18 cellular contexts compared by ENCODE assay signal in the genomic region with DNA sequence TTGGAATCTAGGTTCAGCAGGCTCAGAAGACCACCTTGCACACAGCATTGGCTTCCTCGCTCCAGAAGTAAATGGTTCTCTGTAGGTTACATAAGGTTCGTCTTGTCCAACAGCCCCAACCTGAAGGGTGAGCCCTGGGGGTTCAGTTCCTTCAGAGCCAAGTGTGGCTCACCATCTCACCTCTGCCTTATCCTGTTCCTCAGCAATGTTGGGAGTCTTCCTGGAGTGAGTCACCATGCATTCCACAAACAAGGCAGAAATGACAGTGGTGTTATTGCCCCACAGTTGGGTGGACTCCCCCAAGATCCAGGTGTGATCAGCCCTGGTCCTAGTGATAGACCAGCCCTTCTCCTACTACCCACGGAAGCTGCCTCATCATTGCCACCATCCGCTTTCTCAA. TPM values are rescaled to one million over a fixed set of nuclear protein-coding genes. Genes with fewer than 3 reads are reported as not detected.
"Had no signal": no experiment of that assay in that cellular context is flagged by ENCODE, and none has a peak within 500 bp of the region (broad histone marks: within the 10 kb centered on the region; RNA-seq: fewer than 3 reads in every experiment).

No MANE protein-coding gene starts in this region.

- H3K27ac ChIP-seq: adrenal gland, gastrocnemius medialis, heart left ventricle, tibial artery, uterus had no signal

- H3K27me3 ChIP-seq: adrenal gland, gastrocnemius medialis, heart left ventricle, tibial artery, uterus had no signal

- H3K9me3 ChIP-seq: adrenal gland, gastrocnemius medialis, heart left ventricle, tibial artery, uterus had no signal

- H3K4me3 ChIP-seq: adrenal gland, gastrocnemius medialis, heart left ventricle, tibial artery, uterus had no signal

- H3K36me3 ChIP-seq: adrenal gland, gastrocnemius medialis, heart left ventricle, tibial artery, uterus had no signal

- H3K4me1 ChIP-seq: gastrocnemius medialis, uterus had no signal

- ATAC-seq: activated CD8-positive, alpha-beta T cell treated with anti-CD3 and anti-CD28 coated beads, Interleukin-2, amount 10 ng/mL, durations not matched to agents 7 days and 5 days; gastrocnemius medialis; heart left ventricle; natural killer cell; stimulated activated naive B cell treated with anti-CD40 and anti-IgM and Interleukin-4, amounts not matched to agents 10 μg/mL and 1 μg/mL and 100 μg/mL, for 72 hours; T-helper 17 cell; WTC11 had no signal

- DNase-seq: activated CD4-positive, alpha-beta T cell treated with anti-CD3 and anti-CD28 coated beads, Interleukin-2, amount 10 ng/mL, durations not matched to agents 24 days and 14 days; activated CD8-positive, alpha-beta memory T cell treated with anti-CD3 and anti-CD28 coated beads, Interleukin-2, amount 50 U/mL, for 4 hours; activated CD8-positive, alpha-beta T cell treated with anti-CD3 and anti-CD28 coated beads, Interleukin-2, amount 10 ng/mL, durations not matched to agents 7 days and 5 days; activated T-cell treated with anti-CD3 and anti-CD28 coated beads, Interleukin-2, amount 50 U/mL, for 48 hours; adrenal gland; gastrocnemius medialis; heart left ventricle; immature natural killer cell; natural killer cell; retina; stimulated activated CD4-positive, alpha-beta T cell treated with anti-CD3 and anti-CD28 coated beads, Interleukin-15, amount 100 ng/mL, for 24 hours; stimulated activated CD4-positive, alpha-beta T cell treated with anti-CD3 and anti-CD28 coated beads, Interleukin-4, amount 100 ng/mL, for 1 hour; stimulated activated naive B cell treated with anti-CD40 and anti-IgM and Interleukin-4, amounts not matched to agents 10 μg/mL and 1 μg/mL and 100 μg/mL, for 72 hours; T-helper 17 cell; tibial artery; uterus had no signal

RNA-seq across cellular contexts. Expression of a gene that starts 26.8 kb away (rescaled TPM):
- total RNA-seq: cardiac septum had no signal
